ENCODE assay signal across 1 cellular context in the genomic region with DNA sequence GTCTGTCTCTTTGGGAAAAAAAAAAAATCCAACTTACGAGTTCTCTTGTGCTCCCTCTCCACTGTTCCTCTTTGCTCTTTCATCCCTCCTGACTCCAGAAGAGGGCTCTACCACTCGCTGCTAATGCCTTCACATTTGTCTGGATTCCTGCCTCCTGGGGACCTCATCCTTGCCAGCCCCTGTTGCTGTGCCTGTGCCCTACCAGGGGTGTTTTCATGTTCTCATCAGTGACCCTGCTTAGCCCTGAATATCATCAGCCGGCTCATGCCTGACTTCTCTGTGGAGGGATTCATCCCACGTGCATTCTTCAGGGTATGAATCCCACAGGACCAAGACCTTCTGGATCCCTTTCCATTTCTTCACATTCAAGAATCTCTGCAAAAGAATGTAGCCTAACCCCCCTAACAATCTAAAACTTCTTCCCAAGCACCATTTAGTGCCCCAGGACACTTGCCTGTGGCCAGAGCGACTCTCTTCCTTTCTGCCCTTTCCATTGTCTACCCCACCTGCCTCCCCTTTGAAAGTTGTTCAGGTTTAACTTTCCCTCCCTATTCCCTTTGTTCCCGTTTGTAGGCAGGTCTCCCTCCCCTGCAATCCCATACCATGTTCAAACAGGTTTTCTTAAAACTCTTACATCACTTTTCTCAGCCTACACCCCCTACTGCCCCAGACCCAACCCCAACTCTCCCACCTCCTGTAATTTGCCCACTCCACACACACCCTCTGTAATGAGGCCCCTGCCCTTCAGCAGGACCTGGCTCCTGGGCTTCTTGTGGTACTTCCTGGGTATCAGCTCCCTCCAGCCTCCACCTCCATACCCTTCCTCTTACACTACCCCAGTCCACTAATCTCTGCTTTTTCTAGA.
TF ChIP-seq lines count a peak whose summit lies in the region.

No MANE protein-coding gene starts in this region.

TF ChIP-seq in HCT116, 20 proteins besides CTCF, POLR2A, EP300 and RAD21 (continued from another document):
- TF ChIP-seq REST (IDR thresholded peaks at IDR 0.05; ENCODE audit: low read depth) = no peak
- TF ChIP-seq TCF7L2 (IDR thresholded peaks at IDR 0.05; ENCODE audit: borderline replicate concordance, extremely low read depth, insufficient read depth, insufficient read length) = no peak
- no peak for TF ChIP-seq ELF1 (IDR thresholded peaks at IDR 0.05; ENCODE audit: borderline replicate concordance, low read depth)
- TF ChIP-seq POLR2AphosphoS5 (IDR thresholded peaks at IDR 0.05; ENCODE audit: low read depth, low read length) = no peak
- TF ChIP-seq, protein P1, sequence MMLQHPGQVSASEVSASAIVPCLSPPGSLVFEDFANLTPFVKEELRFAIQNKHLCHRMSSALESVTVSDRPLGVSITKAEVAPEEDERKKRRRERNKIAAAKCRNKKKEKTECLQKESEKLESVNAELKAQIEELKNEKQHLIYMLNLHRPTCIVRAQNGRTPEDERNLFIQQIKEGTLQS (IDR thresholded peaks at IDR 0.05) = no peak
- no peak for TF ChIP-seq ZBTB33 (IDR thresholded peaks at IDR 0.05; ENCODE audit: extremely low read depth, insufficient replicate concordance, low read length)
